In genomic region chr3:187102073-187102634, GRCh38 we compare ENCODE assay signal across 8 cellular contexts. TPM values are rescaled to one million over a fixed set of nuclear protein-coding genes. Genes with fewer than 3 reads are reported as not detected.
DNase-seq lines count a peak whose midpoint lies in the region; ATAC-seq and TF ChIP-seq lines count a peak whose summit lies in the region.
"Had no signal": no experiment of that assay in that cellular context is flagged by ENCODE, and none has a peak within 500 bp of the region (broad histone marks: within the 10 kb centered on the region; RNA-seq: fewer than 3 reads in every experiment).

No MANE protein-coding gene starts in this region.

- no peaks in the 10 kb centered on the region for H3F3A ChIP-seq in GM23248 (ENCODE audit: insufficient read depth)

- H3K27ac ChIP-seq in GM23248: no peak overlapping the region

- H3K27me3 ChIP-seq in GM23248 (replicated peaks; ENCODE audit: insufficient read depth): no peaks in the 10 kb centered on the region

- no peaks in the 10 kb centered on the region for H3K79me2 ChIP-seq in GM23248 (ENCODE audit: insufficient read depth)

- H3K4me1 ChIP-seq in GM23248 (ENCODE audit: insufficient read depth): peaks cover 4% of the 10 kb centered on the region

- CTCF ChIA-PET in activated CD4-positive, alpha-beta memory T cell treated with anti-CD3 and anti-CD28 coated beads for 36 hours (lab: Charles Lee): interaction anchor here (1.2 to 5.3 kb wide), 7 partner anchors 11 to 253 kb away, joined by 3 to 43 read pairs (median 14); partner anchors contain the start of gene RPL39L

- H3K4me3 ChIP-seq in GM23248 (peak overlapping the region; percentile 55), foreskin fibroblast (ENCODE audit: low read depth in 1 of 2, low read length in 2 of 2) (peak overlapping the region; percentile 16 to 46)

- DNase-seq in GM23248: peak; percentile 2
- no peak for DNase-seq in activated CD4-positive, alpha-beta memory T cell treated with anti-CD3 and anti-CD28 coated beads for 36 hours
- peak in 1 of 2 donors; percentile 4 for DNase-seq in foreskin fibroblast
- no peak for DNase-seq in stimulated activated effector memory CD8-positive, alpha-beta T cell treated with anti-CD3 and anti-CD28 coated beads, Interleukin-12 subunit alpha, Interleukin-12 subunit beta, amount 100 ng/mL, for 72 hours (ENCODE audit: low spot score in 2 of 2)
- no peak for DNase-seq in GM03348 (ENCODE audit: low spot score)
- no peak for DNase-seq in NOMO-1 treated with DMSO at 0.1 percent for 48 hours (lab: John Stamatoyannopoulos, UW; ENCODE audit: unreplicated experiment)
- DNase-seq: NCI-H748 treated with DMSO at 0.1 percent for 48 hours had no signal

- H3K4me1 Mint-ChIP-seq in activated CD4-positive, alpha-beta memory T cell treated with anti-CD3 and anti-CD28 coated beads for 36 hours (ENCODE audit: low read depth): peaks cover 25% of the 10 kb centered on the region
- H3K4me1 Mint-ChIP-seq in stimulated activated effector memory CD8-positive, alpha-beta T cell treated with anti-CD3 and anti-CD28 coated beads, Interleukin-12 subunit alpha, Interleukin-12 subunit beta, amount 100 ng/mL, for 72 hours: peaks cover 40% of the 10 kb centered on the region

- H3K9me3 ChIP-seq in GM23248 (ENCODE audit: low read depth): no peaks in the 10 kb centered on the region

- in situ Hi-C loops in GM23248 (cut with MboI): no loop called here

- H3K9ac ChIP-seq in GM23248: peak overlapping the region; percentile 34; the same call in 1 of the 2 replicates

- no peaks in the 10 kb centered on the region for H3K9me2 ChIP-seq in GM23248 (ENCODE audit: insufficient read depth)

- 63 to 86% methylated on average over 1 of the region's 1 CpG for WGBS in GM23248 (ENCODE audit: low coverage in 1 of 2, low lambda C conversion rate in 2 of 2, missing lambda C conversion rate in 2 of 2), 2 experiments

- H4K20me1 ChIP-seq in GM23248 (ENCODE audit: insufficient read depth): no peaks in the 10 kb centered on the region

- H3K4me3 Mint-ChIP-seq in activated CD4-positive, alpha-beta memory T cell treated with anti-CD3 and anti-CD28 coated beads for 36 hours: peak overlapping the region; percentile 20
- peak overlapping the region; percentile 23 for H3K4me3 Mint-ChIP-seq in stimulated activated effector memory CD8-positive, alpha-beta T cell treated with anti-CD3 and anti-CD28 coated beads, Interleukin-12 subunit alpha, Interleukin-12 subunit beta, amount 100 ng/mL, for 72 hours

- intact Hi-C loops in activated CD4-positive, alpha-beta memory T cell treated with anti-CD3 and anti-CD28 coated beads for 36 hours (cut with micrococcal nuclease): no loop called here

- H3K9me3 Mint-ChIP-seq in activated CD4-positive, alpha-beta memory T cell treated with anti-CD3 and anti-CD28 coated beads for 36 hours: peaks cover 5% of the 10 kb centered on the region
- H3K9me3 Mint-ChIP-seq in stimulated activated effector memory CD8-positive, alpha-beta T cell treated with anti-CD3 and anti-CD28 coated beads, Interleukin-12 subunit alpha, Interleukin-12 subunit beta, amount 100 ng/mL, for 72 hours: no peaks in the 10 kb centered on the region

- POLR2A ChIA-PET in activated CD4-positive, alpha-beta memory T cell treated with anti-CD3 and anti-CD28 coated beads for 36 hours (lab: Charles Lee): interaction anchor here (1.0 kb wide), 1 partner anchor 76 kb away, joined by 3 read pairs; no protein-coding TSS in a partner anchor

- no peaks in the 10 kb centered on the region for H3K36me3 Mint-ChIP-seq in activated CD4-positive, alpha-beta memory T cell treated with anti-CD3 and anti-CD28 coated beads for 36 hours
- H3K36me3 Mint-ChIP-seq in stimulated activated effector memory CD8-positive, alpha-beta T cell treated with anti-CD3 and anti-CD28 coated beads, Interleukin-12 subunit alpha, Interleukin-12 subunit beta, amount 100 ng/mL, for 72 hours: no peaks in the 10 kb centered on the region

- TF ChIP-seq CTCF in foreskin fibroblast (IDR thresholded peaks at IDR 0.05; ENCODE audit: low read depth, low read length): no peak

- peak overlapping the region; percentile 28 for H3K27ac Mint-ChIP-seq in activated CD4-positive, alpha-beta memory T cell treated with anti-CD3 and anti-CD28 coated beads for 36 hours
- H3K27ac Mint-ChIP-seq in stimulated activated effector memory CD8-positive, alpha-beta T cell treated with anti-CD3 and anti-CD28 coated beads, Interleukin-12 subunit alpha, Interleukin-12 subunit beta, amount 100 ng/mL, for 72 hours: no peak overlapping the region

- peak overlapping the region; percentile 60 for H3K4me2 ChIP-seq in GM23248 (ENCODE audit: unreplicated experiment)

- H2AFZ ChIP-seq in GM23248: peak overlapping the region; percentile 50

- no peaks in the 10 kb centered on the region for H3K27me3 Mint-ChIP-seq in activated CD4-positive, alpha-beta memory T cell treated with anti-CD3 and anti-CD28 coated beads for 36 hours

- ATAC-seq in stimulated activated effector memory CD8-positive, alpha-beta T cell treated with anti-CD3 and anti-CD28 coated beads, Interleukin-12 subunit alpha, Interleukin-12 subunit beta, amount 100 ng/mL, for 72 hours: no peak
- ATAC-seq in HG03159 (IDR thresholded peaks at IDR 0.05; ENCODE audit: unreplicated experiment): no peak

- H3K36me3 ChIP-seq in GM23248 (ENCODE audit: low read depth): no peaks in the 10 kb centered on the region

RNA-seq across cellular contexts. Expression of gene RPL39L, which starts 37.1 kb away (rescaled TPM):
- 10.5 and 12.8 TPM in 2 replicates for total RNA-seq in GM23248 (2014; rRNA removed; shearing (Covaris generic))
- polyA plus RNA-seq in GM23248 (2016; fragmentation: Nextera tagmentation; extraction: Ambion mirVana): 21.8 and 22.0 TPM in 2 replicates
- total RNA-seq in activated CD4-positive, alpha-beta memory T cell treated with anti-CD3 and anti-CD28 coated beads for 36 hours: 10 to 100 TPM; 22.5 to 25.2 TPM
